In the genomic region with DNA sequence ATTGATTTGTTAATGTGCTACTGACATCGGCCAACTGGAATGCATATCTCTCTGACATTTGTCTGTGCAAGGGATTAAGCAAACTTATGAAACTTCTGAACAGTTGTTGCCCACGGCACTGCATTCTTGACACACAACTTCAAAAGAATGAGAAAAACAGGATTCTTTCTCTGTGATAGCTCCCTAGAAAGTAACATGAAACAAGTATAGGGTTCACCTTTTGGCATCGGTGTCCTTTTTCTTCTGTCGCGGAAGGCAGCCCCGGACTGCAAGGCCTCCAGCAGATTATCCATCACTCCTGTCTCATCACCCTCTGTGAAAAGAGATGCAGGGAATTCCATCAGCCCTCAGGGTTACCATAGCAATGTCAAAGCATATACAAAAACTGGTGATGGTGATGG, we compare ENCODE assay signal across 13 cellular contexts.
DNase-seq lines count a peak whose midpoint lies in the region; FAIRE-seq and TF ChIP-seq lines count a peak whose summit lies in the region.
"Had no signal": no experiment of that assay in that cellular context is flagged by ENCODE, and none has a peak within 500 bp of the region (broad histone marks: within the 10 kb centered on the region; RNA-seq: fewer than 3 reads in every experiment).

No MANE protein-coding gene starts in this region.

- H3K18ac ChIP-seq in H1 (ENCODE audit: extremely low read depth, low read length), result no peak overlapping the region

- no peak overlapping the region for H3K27ac ChIP-seq in H1 (ENCODE audit: low read depth, low read length)
- H3K27ac ChIP-seq: BLaER1 treated with 17β-estradiol and CSF1 and Interleukin-3, amounts not matched to agents 10 nM and 100 nM; body of pancreas had no signal

- H4K20me1 ChIP-seq in H1 (replicated peaks in 1 of 2; ENCODE audit: control insufficient read depth in 1 of 2, insufficient read depth in 2 of 2, low read length in 2 of 2), result no peaks in the 10 kb centered on the region

- peak; percentile 28 for FAIRE-seq in H1 (lab: Jason Lieb, UNC)
- FAIRE-seq: small intestine had no signal

- H2BK20ac ChIP-seq in H1 (ENCODE audit: low read length), result no peak overlapping the region

- no peak overlapping the region for H3K4me3 ChIP-seq in AG09309 (ENCODE audit: control insufficient read depth, low read depth, low read length)
- no peak overlapping the region for H3K4me3 ChIP-seq in H1 (ENCODE audit: extremely low read depth in 1 of 4, insufficient read depth in 2 of 4, low read depth in 3 of 4, low read length in 4 of 4)
- H3K4me3 ChIP-seq: BLaER1 treated with 17β-estradiol and CSF1 and Interleukin-3, amounts not matched to agents 10 nM and 100 nM; body of pancreas; esophagus squamous epithelium had no signal

- no peak overlapping the region for H2AK5ac ChIP-seq in H1 (ENCODE audit: low read depth, low read length)

- H4K8ac ChIP-seq in H1 (ENCODE audit: extremely low read depth, insufficient read depth, low read length), result no peak overlapping the region

- H3K79me2 ChIP-seq in H1 (ENCODE audit: control insufficient read depth in 1 of 2, insufficient read depth in 2 of 2, low read length in 2 of 2), result no peaks in the 10 kb centered on the region

- 91% methylated on average over 6 of the region's 6 CpGs; no CpG with 5 or more reads in 1 of the 2 experiments for WGBS in H1 (ENCODE audit: extremely low coverage in 1 of 2, insufficient coverage in 1 of 2, insufficient read length in 1 of 2, insufficient replicate concordance in 2 of 2, low coverage in 1 of 2, low lambda C conversion rate in 2 of 2, missing lambda C conversion rate in 1 of 2), 2 experiments

- H3K36me3 ChIP-seq in H1 (ENCODE audit: control insufficient read depth in 2 of 4, insufficient read depth in 4 of 4, low read length in 3 of 4), result no peaks in the 10 kb centered on the region
- H3K36me3 ChIP-seq: BLaER1 treated with 17β-estradiol and CSF1 and Interleukin-3, amounts not matched to agents 10 nM and 100 nM; esophagus squamous epithelium had no signal

- H3K4me1 ChIP-seq in H1 (replicated peaks in 1 of 4; ENCODE audit: control insufficient read depth in 3 of 4, insufficient read depth in 4 of 4, low read length in 3 of 4), result no peaks in the 10 kb centered on the region
- H3K4me1 ChIP-seq: BLaER1 treated with 17β-estradiol and CSF1 and Interleukin-3, amounts not matched to agents 10 nM and 100 nM had no signal

- TF ChIP-seq CTCF in AG09309 (IDR thresholded peaks at IDR 0.05; ENCODE audit: control insufficient read depth, insufficient read depth, low read depth, low read length, missing control alignments), result no peak
- TF ChIP-seq CTCF in H1 (IDR thresholded peaks at IDR 0.05; ENCODE audit: control extremely low read depth in 1 of 3, insufficient read depth in 1 of 3, low read depth in 1 of 3, low read length in 3 of 3), result no peak

- H3K9me3 ChIP-seq in H1 (ENCODE audit: insufficient read depth in 2 of 2, low read depth in 1 of 2, low read length in 1 of 2), result no peaks in the 10 kb centered on the region
- H3K9me3 ChIP-seq: BLaER1 treated with 17β-estradiol and CSF1 and Interleukin-3, amounts not matched to agents 10 nM and 100 nM; body of pancreas; esophagus squamous epithelium had no signal

- H2BK12ac ChIP-seq in H1 (ENCODE audit: low read depth, low read length), result no peak overlapping the region

- H2BK15ac ChIP-seq in H1 (ENCODE audit: low read length), result no peak overlapping the region

- H3K4ac ChIP-seq in H1 (replicated peaks; ENCODE audit: insufficient read length, low read depth, low read length), result no peak overlapping the region

- TF ChIP-seq POLR2A in H1 (IDR thresholded peaks at IDR 0.05; ENCODE audit: control extremely low read depth in 1 of 2, low read depth in 2 of 2, low read length in 2 of 2), result no peak

- H2BK120ac ChIP-seq in H1 (replicated peaks; ENCODE audit: low read depth, low read length), result no peak overlapping the region

- H3K23me2 ChIP-seq in H1 (ENCODE audit: low read depth, low read length), result no peaks in the 10 kb centered on the region

- no peaks in the 10 kb centered on the region for H3K27me3 ChIP-seq in H1 (replicated peaks in 1 of 4; ENCODE audit: control insufficient read depth in 3 of 4, extremely low read depth in 1 of 4, insufficient read depth in 3 of 4, low read length in 3 of 4)
- H3K27me3 ChIP-seq: BLaER1 treated with 17β-estradiol and CSF1 and Interleukin-3, amounts not matched to agents 10 nM and 100 nM; body of pancreas; esophagus squamous epithelium had no signal

- DNase-seq in AG09309 (ENCODE audit: low read depth) (peak; percentile 17), NCI-H226 (peak; percentile 83), H1 (ENCODE audit: low read depth in 1 of 2, low spot score in 2 of 2) (no peak), myocyte (ENCODE audit: low read depth) (peak; percentile 35), cerebellar cortex (ENCODE audit: low spot score) (no peak), dermis blood vessel endothelial cell (no peak), T-helper 9 cell (no peak), occipital lobe (lab: John Stamatoyannopoulos, UW) (no peak)
- DNase-seq: body of pancreas, esophagus squamous epithelium, NCI-H2029, small intestine had no signal

- TF ChIP-seq EP300 in H1 (IDR thresholded peaks at IDR 0.05; ENCODE audit: borderline replicate concordance in 1 of 2, low read depth in 2 of 2, low read length in 2 of 2), result no peak

- H2BK5ac ChIP-seq in H1 (ENCODE audit: low read depth, low read length), result no peak overlapping the region

- no peak overlapping the region for H3K23ac ChIP-seq in H1 (ENCODE audit: insufficient read length)

- POLR2A ChIA-PET in H1 (lab: Charles Lee; ENCODE audit: partially characterized antibody), result no interaction called here

- H3K9ac ChIP-seq in H1 (replicated peaks in 1 of 4; ENCODE audit: extremely low read depth in 1 of 4, low read depth in 3 of 4, low read length in 3 of 4), result no peak overlapping the region
- H3K9ac ChIP-seq: BLaER1 treated with 17β-estradiol and CSF1 and Interleukin-3, amounts not matched to agents 10 nM and 100 nM had no signal

- H3K56ac ChIP-seq in H1 (replicated peaks; ENCODE audit: insufficient read length, low read depth, low read length), result no peak overlapping the region

- no peak overlapping the region for H4K91ac ChIP-seq in H1 (replicated peaks; ENCODE audit: insufficient read length, low read length)

- H3K79me1 ChIP-seq in H1 (ENCODE audit: low read depth, low read length), result no peaks in the 10 kb centered on the region

- H2AFZ ChIP-seq in H1 (ENCODE audit: low read length), result no peak overlapping the region

- no peak overlapping the region for H3K14ac ChIP-seq in H1 (ENCODE audit: insufficient read length)

- no peak for TF ChIP-seq RAD21 in H1 (IDR thresholded peaks at IDR 0.05 in 1 of 2, conservative IDR thresholded peaks at IDR 0.05 in 1 of 2; ENCODE audit: low read depth in 2 of 2, low read length in 2 of 2)

- H3K4me2 ChIP-seq in H1 (ENCODE audit: insufficient read depth in 1 of 2, low read depth in 2 of 2, low read length in 2 of 2), result no peak overlapping the region
- H3K4me2 ChIP-seq: BLaER1 treated with 17β-estradiol and CSF1 and Interleukin-3, amounts not matched to agents 10 nM and 100 nM had no signal

- CTCF ChIA-PET in H1 (lab: Charles Lee; ENCODE audit: partially characterized antibody), result interaction anchor here (0.7 to 8.5 kb wide), 3 partner anchors 9 to 99 kb away, joined by 3 to 94 read pairs (median 3); no protein-coding TSS in a partner anchor

- H4K5ac ChIP-seq in H1 (ENCODE audit: insufficient read length, low read depth, low read length), result no peak overlapping the region

TF ChIP-seq in H1, 55 proteins besides CTCF, POLR2A, EP300 and RAD21:
- TF ChIP-seq MAX (IDR thresholded peaks at IDR 0.05) (no peak), SUZ12 (IDR thresholded peaks at IDR 0.05; ENCODE audit: low read length) (no peak), SRF (IDR thresholded peaks at IDR 0.05; ENCODE audit: low read depth, low read length) (no peak), TEAD4 (IDR thresholded peaks at IDR 0.05; ENCODE audit: low read depth, low read length) (no peak), SIRT6 (IDR thresholded peaks at IDR 0.05; ENCODE audit: low read length) (no peak), ZNF274 (IDR thresholded peaks at IDR 0.05; ENCODE audit: borderline replicate concordance, extremely low read depth, low read length) (no peak), RBBP5 (IDR thresholded peaks at IDR 0.05; ENCODE audit: borderline replicate concordance, low read depth, low read length) (no peak), ATF2 (IDR thresholded peaks at IDR 0.05; ENCODE audit: low read length) (no peak), E2F6 (IDR thresholded peaks at IDR 0.05) (no peak), CEBPB (IDR thresholded peaks at IDR 0.05; ENCODE audit: low read depth, low read length) (no peak), TAF1 (IDR thresholded peaks at IDR 0.05; ENCODE audit: low read depth, low read length) (no peak), CHD2 (IDR thresholded peaks at IDR 0.05; ENCODE audit: low read length) (no peak)

Comparison
In these comparisons a context has a peak if more than half of its experiments do, and no peak if none do; other contexts are left out.
1. DNase-seq: peak in AG09309 (single experiment), NCI-H226 (single experiment) and myocyte (single experiment); none in H1 (0 of 2), cerebellar cortex (single experiment), dermis blood vessel endothelial cell (single experiment), T-helper 9 cell (single experiment) and occipital lobe (single experiment).